In genomic region chr14:63647696-63648410, GRCh38 we compare ENCODE assay signal across 19 cellular contexts. TPM values are rescaled to one million over a fixed set of nuclear protein-coding genes. Genes with fewer than 3 reads are reported as not detected.
A peak's percentile ranks its signal among the peaks of the same experiment; 100 is the strongest.
DNase-seq lines count a peak whose midpoint lies in the region; ATAC-seq and TF ChIP-seq lines count a peak whose summit lies in the region.
"Had no signal": no experiment of that assay in that cellular context is flagged by ENCODE, and none has a peak within 500 bp of the region (broad histone marks: within the 10 kb centered on the region; RNA-seq: fewer than 3 reads in every experiment).

No MANE protein-coding gene starts in this region.

- TF ChIP-seq CTCF in OCI-LY7 (conservative IDR thresholded peaks at IDR 0.05; ENCODE audit: low read length) = no peak
- no peak for TF ChIP-seq CTCF in sigmoid colon (IDR thresholded peaks at IDR 0.05)

- H3K4me2 ChIP-seq in OCI-LY7 (ENCODE audit: low read length) = no peak overlapping the region

- peaks cover 6% of the 10 kb centered on the region for H3K4me1 ChIP-seq in OCI-LY7 (ENCODE audit: insufficient read depth, low read length, poor library complexity, severe bottlenecking)
- H3K4me1 ChIP-seq in sigmoid colon = peaks cover 0 to 2% (median 0%) of the 10 kb centered on the region in 4 donors

- no peaks in the 10 kb centered on the region for H3K27me3 ChIP-seq in sigmoid colon
- H3K27me3 ChIP-seq: esophagus squamous epithelium had no signal

- H3K9me3 Mint-ChIP-seq in activated T-cell treated with anti-CD3 and anti-CD28 coated beads, Interleukin-2, amount 50 U/mL, for 24 hours = no peaks in the 10 kb centered on the region
- no peaks in the 10 kb centered on the region for H3K9me3 Mint-ChIP-seq in activated T-cell treated with anti-CD3 and anti-CD28 coated beads, Interleukin-2, amount 50 U/mL, for 4 hours
- no peaks in the 10 kb centered on the region for H3K9me3 Mint-ChIP-seq in stimulated activated effector memory CD8-positive, alpha-beta T cell treated with anti-CD3 and anti-CD28 coated beads, Interleukin-12 subunit alpha, Interleukin-12 subunit beta, amount 100 ng/mL, for 72 hours
- H3K9me3 Mint-ChIP-seq: activated naive CD4-positive, alpha-beta T cell treated with anti-CD3 and anti-CD28 coated beads, Interleukin-2, amount 50 U/mL, for 72 hours had no signal

- no peak for TF ChIP-seq EP300 in sigmoid colon (IDR thresholded peaks at IDR 0.05)

- CTCF ChIA-PET in OCI-LY7 (lab: Charles Lee; ENCODE audit: unreplicated experiment) = interaction anchor here (1.1 kb wide), 1 partner anchor 15 kb away, joined by 3 read pairs; no protein-coding TSS in a partner anchor

- no peaks in the 10 kb centered on the region for H4K20me1 ChIP-seq in OCI-LY7 (ENCODE audit: insufficient read depth, low read length)

- no peak overlapping the region for H3K4me3 Mint-ChIP-seq in activated T-cell treated with anti-CD3 and anti-CD28 coated beads, Interleukin-2, amount 50 U/mL, for 24 hours
- no peak overlapping the region for H3K4me3 Mint-ChIP-seq in activated T-cell treated with anti-CD3 and anti-CD28 coated beads, Interleukin-2, amount 50 U/mL, for 4 hours
- H3K4me3 Mint-ChIP-seq in stimulated activated effector memory CD8-positive, alpha-beta T cell treated with anti-CD3 and anti-CD28 coated beads, Interleukin-12 subunit alpha, Interleukin-12 subunit beta, amount 100 ng/mL, for 72 hours = no peak overlapping the region

- peaks cover 15% of the 10 kb centered on the region for H3K36me3 Mint-ChIP-seq in activated T-cell treated with anti-CD3 and anti-CD28 coated beads, Interleukin-2, amount 50 U/mL, for 24 hours (ENCODE audit: low read depth)
- H3K36me3 Mint-ChIP-seq in activated T-cell treated with anti-CD3 and anti-CD28 coated beads, Interleukin-2, amount 50 U/mL, for 4 hours (ENCODE audit: insufficient read depth) = peaks cover 3% of the 10 kb centered on the region
- no peaks in the 10 kb centered on the region for H3K36me3 Mint-ChIP-seq in stimulated activated effector memory CD8-positive, alpha-beta T cell treated with anti-CD3 and anti-CD28 coated beads, Interleukin-12 subunit alpha, Interleukin-12 subunit beta, amount 100 ng/mL, for 72 hours

- peaks cover 53% of the 10 kb centered on the region for H3K4me1 Mint-ChIP-seq in activated T-cell treated with anti-CD3 and anti-CD28 coated beads, Interleukin-2, amount 50 U/mL, for 24 hours (ENCODE audit: low read depth)
- peaks cover 42% of the 10 kb centered on the region for H3K4me1 Mint-ChIP-seq in activated T-cell treated with anti-CD3 and anti-CD28 coated beads, Interleukin-2, amount 50 U/mL, for 4 hours (ENCODE audit: low read depth)
- H3K4me1 Mint-ChIP-seq in stimulated activated effector memory CD8-positive, alpha-beta T cell treated with anti-CD3 and anti-CD28 coated beads, Interleukin-12 subunit alpha, Interleukin-12 subunit beta, amount 100 ng/mL, for 72 hours = peaks cover 23% of the 10 kb centered on the region

- H3K27ac Mint-ChIP-seq in activated T-cell treated with anti-CD3 and anti-CD28 coated beads, Interleukin-2, amount 50 U/mL, for 24 hours = peak overlapping the region; percentile 38
- peak overlapping the region; percentile 1 for H3K27ac Mint-ChIP-seq in stimulated activated effector memory CD8-positive, alpha-beta T cell treated with anti-CD3 and anti-CD28 coated beads, Interleukin-12 subunit alpha, Interleukin-12 subunit beta, amount 100 ng/mL, for 72 hours

- no peak for TF ChIP-seq POLR2A in sigmoid colon (IDR thresholded peaks at IDR 0.05)

- H3K4me3 ChIP-seq in OCI-LY7 (ENCODE audit: low read depth, low read length, poor library complexity, severe bottlenecking) (no peak overlapping the region), sigmoid colon (no peak overlapping the region)
- H3K4me3 ChIP-seq: coronary artery, esophagus squamous epithelium had no signal

- no peaks in the 10 kb centered on the region for H3K27me3 Mint-ChIP-seq in activated T-cell treated with anti-CD3 and anti-CD28 coated beads, Interleukin-2, amount 50 U/mL, for 24 hours
- H3K27me3 Mint-ChIP-seq in activated T-cell treated with anti-CD3 and anti-CD28 coated beads, Interleukin-2, amount 50 U/mL, for 4 hours (ENCODE audit: low read depth) = no peaks in the 10 kb centered on the region

- DNase-seq in activated T-cell treated with anti-CD3 and anti-CD28 coated beads, Interleukin-2, amount 50 U/mL, for 24 hours = no peak
- DNase-seq in activated T-cell treated with anti-CD3 and anti-CD28 coated beads, Interleukin-2, amount 50 U/mL, for 4 hours = no peak
- peak; percentile 52 for DNase-seq in amniotic epithelial cell (ENCODE audit: low read depth)
- DNase-seq in stimulated activated effector memory CD8-positive, alpha-beta T cell treated with anti-CD3 and anti-CD28 coated beads, Interleukin-12 subunit alpha, Interleukin-12 subunit beta, amount 100 ng/mL, for 72 hours (ENCODE audit: low spot score in 2 of 2) = no peak
- no peak for DNase-seq in OCI-LY7 (ENCODE audit: low spot score)
- DNase-seq in T1000 (lab: John Stamatoyannopoulos, UW) = no peak
- DNase-seq in sigmoid colon = no peak
- DNase-seq: activated CD8-positive, alpha-beta memory T cell treated with anti-CD3 and anti-CD28 coated beads for 24 hours; esophagus squamous epithelium; Kasumi-1; mammary epithelial cell; NCI-H2029; NCI-H82; occipital lobe; stimulated activated CD4-positive, alpha-beta T cell treated with anti-CD3 and anti-CD28 coated beads, Interleukin-12 subunit alpha, Interleukin-12 subunit beta, amount 100 ng/mL, for 4 hours; T-helper 2 cell had no signal

- H3K9me2 ChIP-seq in OCI-LY7 (ENCODE audit: insufficient read depth, low read length) = no peaks in the 10 kb centered on the region

- 85 to 90% methylated on average over 6 of the region's 6 CpGs for WGBS in sigmoid colon, 2 donors

- H3K36me3 ChIP-seq in OCI-LY7 (ENCODE audit: insufficient read depth, low read length) (no peaks in the 10 kb centered on the region), sigmoid colon (no peaks in the 10 kb centered on the region)
- H3K36me3 ChIP-seq: esophagus squamous epithelium had no signal

- POLR2A ChIA-PET in OCI-LY7 (lab: Charles Lee) = interaction anchor here (0.6 to 1.6 kb wide), 4 partner anchors 18 to 1161 kb away, joined by 3 to 5 read pairs (median 3); no protein-coding TSS in a partner anchor

- H3K9me3 ChIP-seq in OCI-LY7 (ENCODE audit: low read length) (no peaks in the 10 kb centered on the region), sigmoid colon (no peaks in the 10 kb centered on the region)
- H3K9me3 ChIP-seq: esophagus squamous epithelium had no signal

- intact Hi-C loops in OCI-LY7 (cut with micrococcal nuclease; ENCODE audit: unreplicated experiment) (no loop called here), sigmoid colon (cut with DNase I) (no loop called here)

- H3K27ac ChIP-seq in OCI-LY7 (ENCODE audit: low read depth, low read length, poor library complexity, severe bottlenecking) = no peak overlapping the region
- no peak overlapping the region for H3K27ac ChIP-seq in sigmoid colon
- H3K27ac ChIP-seq: coronary artery, esophagus squamous epithelium had no signal

- no peak overlapping the region for H2AFZ ChIP-seq in OCI-LY7 (ENCODE audit: low read length)

- no TSS peak for BruUV-seq in OCI-LY7 (replicated peaks; lab: Mats Ljungman, UMichigan)

- no peak for ATAC-seq in activated T-cell treated with anti-CD3 and anti-CD28 coated beads, Interleukin-2, amount 50 U/mL, for 4 hours
- peak; percentile 59 for ATAC-seq in HG02763 (IDR thresholded peaks at IDR 0.05; ENCODE audit: unreplicated experiment)
- peak; percentile 40 for ATAC-seq in stimulated activated effector memory CD8-positive, alpha-beta T cell treated with anti-CD3 and anti-CD28 coated beads, Interleukin-12 subunit alpha, Interleukin-12 subunit beta, amount 100 ng/mL, for 72 hours
- ATAC-seq: activated naive CD4-positive, alpha-beta T cell treated with anti-CD3 and anti-CD28 coated beads, Interleukin-2, amount 50 U/mL, for 72 hours had no signal

- H3K79me2 ChIP-seq in OCI-LY7 (ENCODE audit: insufficient read depth, low read depth, low read length) = peaks cover 6% of the 10 kb centered on the region; the same call in 1 of the 2 replicates

RNA-seq across cellular contexts. Expression of gene WDR89, which starts 6.2 kb away (rescaled TPM):
- total RNA-seq in activated T-cell treated with anti-CD3 and anti-CD28 coated beads, Interleukin-2, amount 50 U/mL, for 4 hours = 10 to 100 TPM; 33.1 to 38.5 (median 33.2) TPM
- 14.7 and 15.5 TPM in 2 replicates for total RNA-seq in OCI-LY7 (2014; rRNA removed; shearing (Covaris generic))
- 23.5 and 27.9 TPM in 2 replicates for total RNA-seq in OCI-LY7 (2022)
- 1 to 10 TPM; 5.0 to 10.0 (median 7.9) TPM for total RNA-seq in sigmoid colon
- 1 to 10 TPM; 5.5 to 8.8 (median 6.0) TPM for polyA plus RNA-seq in sigmoid colon

Comparison
In these comparisons a context has a peak if more than half of its experiments do, and no peak if none do; other contexts are left out.
1. ATAC-seq: peak in HG02763 (single experiment) and stimulated activated effector memory CD8-positive, alpha-beta T cell treated with anti-CD3 and anti-CD28 coated beads, Interleukin-12 subunit alpha, Interleukin-12 subunit beta, amount 100 ng/mL, for 72 hours (single experiment); none in activated T-cell treated with anti-CD3 and anti-CD28 coated beads, Interleukin-2, amount 50 U/mL, for 4 hours (0 of 2).